9 cellular contexts compared by ENCODE assay signal in genomic region chr5:30540150-30540549, GRCh38.
"Had no signal": no experiment of that assay in that cellular context is flagged by ENCODE, and none has a peak within 500 bp of the region (broad histone marks: within the 10 kb centered on the region; RNA-seq: fewer than 3 reads in every experiment).

No MANE protein-coding gene starts in this region.

- H3K4me3 ChIP-seq: GM23248, HAP-1, K562 had no signal

- H3K36me3 ChIP-seq: HAP-1 had no signal

- ATAC-seq: HCT116, K562 had no signal

- H3K4me1 ChIP-seq: HAP-1 had no signal

- H3K27ac ChIP-seq: GM23248 had no signal

- H3K27ac Mint-ChIP-seq: HFFc6 had no signal

- H3K4me3 Mint-ChIP-seq: HFFc6 had no signal

- DNase-seq: GM23248, GOT3, H7, HFFc6, IMR-90, KG1 had no signal

- H3K9me3 ChIP-seq: HAP-1 had no signal
